ENCODE assay signal across 11 cellular contexts in genomic region chrX:71100581-71101505, GRCh38. TPM values are rescaled to one million over a fixed set of nuclear protein-coding genes. Genes with fewer than 3 reads are reported as not detected.
DNase-seq lines count a peak whose midpoint lies in the region; ATAC-seq and TF ChIP-seq lines count a peak whose summit lies in the region.
"Had no signal": no experiment of that assay in that cellular context is flagged by ENCODE, and none has a peak within 500 bp of the region (broad histone marks: within the 10 kb centered on the region; RNA-seq: fewer than 3 reads in every experiment).

No MANE protein-coding gene starts in this region.

- no peaks in the 10 kb centered on the region for H3K27me3 Mint-ChIP-seq in T-helper 2 cell treated with Interferon-gamma antibody and Interleukin-4, amounts not matched to agents 5 μg/mL and 100 μg/mL, for 36 hours (ENCODE audit: low read depth)
- peaks cover 0 to 2% (median 0%) of the 10 kb centered on the region in 5 donors for H3K27me3 Mint-ChIP-seq in naive thymus-derived CD4-positive, alpha-beta T cell

- peak overlapping the region; percentile 31 for H3K27ac Mint-ChIP-seq in T-helper 2 cell treated with Interferon-gamma antibody and Interleukin-4, amounts not matched to agents 5 μg/mL and 100 μg/mL, for 36 hours
- H3K27ac Mint-ChIP-seq in naive thymus-derived CD4-positive, alpha-beta T cell = peak overlapping the region; percentile 44 to 99 (median 86)
- H3K27ac Mint-ChIP-seq: HFFc6 had no signal

- in situ Hi-C loops in HAP-1 (cut with MboI; ENCODE audit: low sequenced_read_pairs) = no loop called here

- H3K27me3 ChIP-seq in naive thymus-derived CD4-positive, alpha-beta T cell (ENCODE audit: control insufficient read depth in 2 of 2, insufficient read depth in 2 of 2, low read length in 2 of 2) = no peaks in the 10 kb centered on the region
- no peaks in the 10 kb centered on the region for H3K27me3 ChIP-seq in HAP-1 (ENCODE audit: low read depth)

- H3K4me3 Mint-ChIP-seq in T-helper 2 cell treated with Interferon-gamma antibody and Interleukin-4, amounts not matched to agents 5 μg/mL and 100 μg/mL, for 36 hours = no peak overlapping the region
- peak overlapping the region in 7 of 10 donors; percentile 4 to 60 (median 36) for H3K4me3 Mint-ChIP-seq in naive thymus-derived CD4-positive, alpha-beta T cell
- H3K4me3 Mint-ChIP-seq: HFFc6 had no signal

- POLR2A ChIA-PET in naive thymus-derived CD4-positive, alpha-beta T cell (lab: Charles Lee) = interaction anchor here (0.6 to 8.5 kb wide), 9 partner anchors 7 to 431 kb away, joined by 3 to 125 read pairs (median 9); partner anchors contain the start of genes IL2RG and MED12

- DNase-seq in T-helper 2 cell treated with Interferon-gamma antibody and Interleukin-4, amounts not matched to agents 5 μg/mL and 100 μg/mL, for 36 hours (ENCODE audit: low spot score) = no peak
- DNase-seq in T-helper 2 cell (no peak), OCI-M1 (lab: John Stamatoyannopoulos, UW) (peak; percentile 3), HAP-1 (ENCODE audit: low spot score in 2 of 2) (no peak)
- peak in 1 of 9 donors; percentile 44 for DNase-seq in naive thymus-derived CD4-positive, alpha-beta T cell
- DNase-seq: DMS 273 treated with DMSO at 0.1 percent for 48 hours, HFFc6, NCI-H2171 had no signal

- intact Hi-C loops in naive thymus-derived CD4-positive, alpha-beta T cell (cut with micrococcal nuclease) = no loop called here

- no peaks in the 10 kb centered on the region for H3K9me3 ChIP-seq in naive thymus-derived CD4-positive, alpha-beta T cell (ENCODE audit: control insufficient read depth in 2 of 3, low read length in 3 of 3)
- no peaks in the 10 kb centered on the region for H3K9me3 ChIP-seq in HAP-1

- no peaks in the 10 kb centered on the region for H3K9me3 Mint-ChIP-seq in T-helper 2 cell treated with Interferon-gamma antibody and Interleukin-4, amounts not matched to agents 5 μg/mL and 100 μg/mL, for 36 hours
- H3K9me3 Mint-ChIP-seq in naive thymus-derived CD4-positive, alpha-beta T cell = peaks cover 0 to 2% (median 0%) of the 10 kb centered on the region in 11 donors
- H3K9me3 Mint-ChIP-seq: HFFc6 had no signal

- no peak for ATAC-seq in naive thymus-derived CD4-positive, alpha-beta T cell
- ATAC-seq in GM18505 (IDR thresholded peaks at IDR 0.05; ENCODE audit: unreplicated experiment) = no peak

- peaks cover 45% of the 10 kb centered on the region for H3K4me1 Mint-ChIP-seq in T-helper 2 cell treated with Interferon-gamma antibody and Interleukin-4, amounts not matched to agents 5 μg/mL and 100 μg/mL, for 36 hours (ENCODE audit: low read depth)
- peaks cover 34 to 80% (median 63%) of the 10 kb centered on the region in 7 donors for H3K4me1 Mint-ChIP-seq in naive thymus-derived CD4-positive, alpha-beta T cell

- H3K4me3 ChIP-seq in naive thymus-derived CD4-positive, alpha-beta T cell (ENCODE audit: low read length) = no peak overlapping the region
- no peak overlapping the region for H3K4me3 ChIP-seq in HAP-1

- no peak for TF ChIP-seq POLR2A in GM18505 (IDR thresholded peaks at IDR 0.05; ENCODE audit: borderline replicate concordance, extremely low read depth, insufficient read depth, insufficient read length)

- peaks cover 52 to 68% of the 10 kb centered on the region in 2 donors for H3K4me1 ChIP-seq in naive thymus-derived CD4-positive, alpha-beta T cell (ENCODE audit: control insufficient read depth in 2 of 2, insufficient read depth in 2 of 2, low read length in 2 of 2)
- peaks cover 11% of the 10 kb centered on the region for H3K4me1 ChIP-seq in HAP-1

- peak overlapping the region; percentile 58 for H3K27ac ChIP-seq in naive thymus-derived CD4-positive, alpha-beta T cell (ENCODE audit: low read depth, low read length)

- no peaks in the 10 kb centered on the region for H3K36me3 ChIP-seq in naive thymus-derived CD4-positive, alpha-beta T cell (ENCODE audit: control insufficient read depth in 2 of 3, insufficient read depth in 3 of 3, low read length in 3 of 3)
- no peaks in the 10 kb centered on the region for H3K36me3 ChIP-seq in HAP-1 (replicated peaks)

- H3K36me3 Mint-ChIP-seq in T-helper 2 cell treated with Interferon-gamma antibody and Interleukin-4, amounts not matched to agents 5 μg/mL and 100 μg/mL, for 36 hours (ENCODE audit: low read depth) = peaks cover 14% of the 10 kb centered on the region
- H3K36me3 Mint-ChIP-seq in naive thymus-derived CD4-positive, alpha-beta T cell = peaks cover 0 to 15% (median 4%) of the 10 kb centered on the region in 5 donors

- CTCF ChIA-PET in naive thymus-derived CD4-positive, alpha-beta T cell (lab: Charles Lee) = interaction anchor here (0.9 to 4.9 kb wide), 8 partner anchors 11 to 156 kb away, joined by 3 to 59 read pairs (median 11); partner anchors contain the start of genes IL2RG and MED12

RNA-seq across cellular contexts. Expression of gene FOXO4, which starts 5.2 kb away (rescaled TPM):
- 10 to 100 TPM; 11.9 to 40.6 (median 30.0) TPM for total RNA-seq in naive thymus-derived CD4-positive, alpha-beta T cell
- 1 to 10 TPM; 1.2 to 2.3 TPM for polyA plus RNA-seq in naive thymus-derived CD4-positive, alpha-beta T cell

RNA-seq across cellular contexts. Expression of gene CXorf65, which starts 5.7 kb away (rescaled TPM):
- 10 to 100 TPM; 26.5 to 83.4 (median 57.8) TPM for total RNA-seq in naive thymus-derived CD4-positive, alpha-beta T cell
- polyA plus RNA-seq in naive thymus-derived CD4-positive, alpha-beta T cell = 1 to 10 TPM in 1 of 2 donors, under 1 TPM in 1; 0.31 to 4.3 TPM
- total RNA-seq: A172, epithelial cell of proximal tubule, HFFc6 had no signal

RNA-seq across cellular contexts. Expression of gene IL2RG, which starts 10.5 kb away (rescaled TPM):
- total RNA-seq in naive thymus-derived CD4-positive, alpha-beta T cell = 100 to 1,000 TPM; 228 to 671 (median 329) TPM
- polyA plus RNA-seq in naive thymus-derived CD4-positive, alpha-beta T cell = 1,000 to 10,000 TPM in 1 of 2 donors, 100 to 1,000 TPM in 1; 933 to 1,015 TPM
- total RNA-seq: epithelial cell of proximal tubule had no signal

RNA-seq across cellular contexts. Expression of gene MED12, which starts 17.6 kb away (rescaled TPM):
- total RNA-seq in naive thymus-derived CD4-positive, alpha-beta T cell = 100 to 1,000 TPM in 1 of 5 experiments, 10 to 100 TPM in 4; 71.1 to 104 (median 77.4) TPM
- 10 to 100 TPM; 12.5 to 22.2 TPM for polyA plus RNA-seq in naive thymus-derived CD4-positive, alpha-beta T cell

RNA-seq across cellular contexts. Expression of gene SNX12, which starts 32.7 kb away (rescaled TPM):
- 10 to 100 TPM; 19.0 to 41.6 (median 37.3) TPM for total RNA-seq in naive thymus-derived CD4-positive, alpha-beta T cell
- 1 to 10 TPM; 3.1 to 3.4 TPM for polyA plus RNA-seq in naive thymus-derived CD4-positive, alpha-beta T cell
